2 cellular contexts compared by ENCODE assay signal in the genomic region with DNA sequence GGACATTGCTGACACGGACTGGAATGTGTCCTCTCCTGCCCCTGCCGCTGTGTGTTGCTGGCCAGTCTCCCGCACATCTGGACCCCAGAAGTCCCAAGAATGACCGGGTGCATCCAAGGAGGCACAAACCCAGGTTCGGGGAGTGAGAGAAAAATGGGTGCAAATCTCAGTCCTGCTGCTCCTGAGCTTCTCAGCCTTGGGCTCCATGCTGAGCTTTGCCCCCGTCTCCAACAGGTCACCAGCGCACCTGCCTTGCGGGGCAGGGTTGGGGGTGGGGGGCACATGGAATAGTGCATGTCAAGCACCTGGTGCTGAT.
TF ChIP-seq lines count a peak whose summit lies in the region.

No MANE protein-coding gene starts in this region.

TF ChIP-seq in IMR-90, 13 proteins besides CTCF, POLR2A, EP300 and RAD21:
- TF ChIP-seq SMC3 (IDR thresholded peaks at IDR 0.05; ENCODE audit: low read depth, low read length) (no peak), MXI1 (IDR thresholded peaks at IDR 0.05; ENCODE audit: borderline replicate concordance, low read depth, low read length) (no peak), CHD1 (IDR thresholded peaks at IDR 0.05; ENCODE audit: low read depth, low read length) (no peak), MAZ (IDR thresholded peaks at IDR 0.05; ENCODE audit: borderline replicate concordance, low read depth, low read length) (no peak), RCOR1 (IDR thresholded peaks at IDR 0.05; ENCODE audit: insufficient replicate concordance, low read length) (no peak), CEBPB (IDR thresholded peaks at IDR 0.05; ENCODE audit: low read depth, low read length) (no peak), ELK1 (IDR thresholded peaks at IDR 0.05; ENCODE audit: borderline replicate concordance, low read depth, low read length) (no peak), FOS (IDR thresholded peaks at IDR 0.05; ENCODE audit: low read depth, low read length) (no peak), BHLHE40 (IDR thresholded peaks at IDR 0.05; ENCODE audit: low read depth, low read length) (no peak), NFE2L2 (IDR thresholded peaks at IDR 0.05; ENCODE audit: low read depth, low read length) (no peak), MAFK (IDR thresholded peaks at IDR 0.05; ENCODE audit: low read depth, low read length) (no peak)
- TF ChIP-seq, protein P1, sequence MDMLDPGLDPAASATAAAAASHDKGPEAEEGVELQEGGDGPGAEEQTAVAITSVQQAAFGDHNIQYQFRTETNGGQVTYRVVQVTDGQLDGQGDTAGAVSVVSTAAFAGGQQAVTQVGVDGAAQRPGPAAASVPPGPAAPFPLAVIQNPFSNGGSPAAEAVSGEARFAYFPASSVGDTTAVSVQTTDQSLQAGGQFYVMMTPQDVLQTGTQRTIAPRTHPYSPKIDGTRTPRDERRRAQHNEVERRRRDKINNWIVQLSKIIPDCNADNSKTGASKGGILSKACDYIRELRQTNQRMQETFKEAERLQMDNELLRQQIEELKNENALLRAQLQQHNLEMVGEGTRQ (IDR thresholded peaks at IDR 0.05; ENCODE audit: low read depth, low read length) = no peak
TF ChIP-seq in IMR-90: peak in this region for 0.

TF ChIP-seq in H1, 55 proteins besides CTCF, POLR2A, EP300 and RAD21:
- TF ChIP-seq SUZ12 (IDR thresholded peaks at IDR 0.05; ENCODE audit: low read length) (no peak), CBX5 (IDR thresholded peaks at IDR 0.05; ENCODE audit: low read depth, low read length) (no peak), ATF2 (IDR thresholded peaks at IDR 0.05; ENCODE audit: low read length) (no peak), POLR2AphosphoS5 (IDR thresholded peaks at IDR 0.05; ENCODE audit: low read depth, low read length) (no peak), SP4 (IDR thresholded peaks at IDR 0.05; ENCODE audit: low read length) (no peak), CHD1 (IDR thresholded peaks at IDR 0.05; ENCODE audit: low read depth, low read length) (no peak), GABPA (IDR thresholded peaks at IDR 0.05; ENCODE audit: borderline replicate concordance, insufficient read depth, low read length) (no peak), MAX (IDR thresholded peaks at IDR 0.05) (no peak), SRF (IDR thresholded peaks at IDR 0.05; ENCODE audit: low read depth, low read length) (no peak), TEAD4 (IDR thresholded peaks at IDR 0.05; ENCODE audit: low read depth, low read length) (no peak)
- TF ChIP-seq, protein P1 (IDR thresholded peaks at IDR 0.05; ENCODE audit: low read length) = no peak
